In the genomic region with DNA sequence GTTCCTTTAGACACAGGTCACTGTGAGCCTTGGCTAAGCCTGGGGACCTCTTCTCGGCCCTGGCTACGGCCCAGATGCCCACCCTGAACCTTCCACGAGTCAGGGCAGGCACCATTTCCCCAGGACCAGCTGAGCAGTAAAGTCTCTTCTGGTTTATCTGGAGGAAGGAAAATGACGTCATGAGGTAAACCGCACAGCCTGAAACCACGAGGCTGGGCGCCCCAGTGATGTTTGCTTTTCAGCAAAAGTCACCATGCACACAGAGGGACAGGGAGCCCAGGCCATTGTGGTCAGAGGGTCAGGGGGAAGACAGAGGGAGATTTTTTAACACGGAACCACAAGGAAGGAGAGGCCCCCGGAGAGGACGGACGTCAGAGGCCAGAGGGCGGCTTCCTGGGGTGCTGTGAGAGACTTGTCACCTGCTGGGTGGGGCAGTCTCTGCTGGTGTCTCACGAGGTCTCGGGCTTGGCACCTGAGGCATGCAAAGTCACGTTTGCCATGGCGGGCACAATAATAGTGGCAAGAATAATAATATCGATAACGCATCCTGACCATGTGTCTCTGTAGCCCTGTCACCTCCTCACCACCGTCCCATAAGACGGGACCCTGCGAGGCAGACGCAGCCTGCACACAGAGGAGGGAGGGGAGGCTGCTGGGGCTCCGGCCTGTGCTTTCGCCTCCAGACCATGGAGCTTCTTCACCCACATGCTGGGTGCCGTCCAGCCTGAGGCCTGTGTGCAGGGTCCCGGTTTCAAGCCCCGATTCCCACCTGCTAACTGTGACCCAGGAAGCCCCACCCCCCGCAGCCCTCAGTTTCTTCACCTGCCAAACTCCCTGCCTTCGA, we compare ENCODE assay signal across 8 cellular contexts. TPM values are rescaled to one million over a fixed set of nuclear protein-coding genes. Genes with fewer than 3 reads are reported as not detected.
DNase-seq lines count a peak whose midpoint lies in the region; ATAC-seq and TF ChIP-seq lines count a peak whose summit lies in the region.

No MANE protein-coding gene starts in this region.

- CTCF ChIA-PET in HCT116 (lab: Charles Lee), result no interaction called here

- no peaks in the 10 kb centered on the region for H4K20me1 ChIP-seq in HCT116 (ENCODE audit: insufficient read depth)

- peak; percentile 43 for ATAC-seq in HCT116

- H3K27ac ChIP-seq in HCT116 (ENCODE audit: low read depth, low read length) (no peak overlapping the region), left ventricle myocardium inferior (replicated peaks) (no peak overlapping the region)

- H2AFZ ChIP-seq in HCT116 (ENCODE audit: low read depth, low read length, poor library complexity, severe bottlenecking), result no peak overlapping the region

- H3K27me3 ChIP-seq in HCT116 (ENCODE audit: insufficient read depth, low read length) (no peaks in the 10 kb centered on the region), left ventricle myocardium inferior (ENCODE audit: low read depth) (no peaks in the 10 kb centered on the region)

- peak; percentile 36 for DNase-seq in EH (ENCODE audit: low read depth)
- DNase-seq in HCT116 (ENCODE audit: low read depth, low spot score), result no peak
- peak; percentile 68 for DNase-seq in NK-92 treated with Interleukin-12 subunit alpha and Interleukin-12 subunit beta, amount 100 ng/mL, for 24 hours (lab: John Stamatoyannopoulos, UW)
- DNase-seq in activated T-cell treated with anti-CD3 and anti-CD28 coated beads for 24 hours (ENCODE audit: low read depth), result peak; percentile 71
- peak; percentile 32 for DNase-seq in left ventricle myocardium inferior
- DNase-seq in stimulated activated CD8-positive, alpha-beta memory T cell treated with anti-CD3 and anti-CD28 coated beads, Interleukin-12 subunit alpha, Interleukin-12 subunit beta, amount 100 ng/mL, for 24 hours (ENCODE audit: extremely low read depth), result peak; percentile 54
- no peak for DNase-seq in NCI-H446 treated with DMSO at 0.1 percent for 48 hours (lab: John Stamatoyannopoulos, UW)
- no peak for DNase-seq in DMS114 treated with DMSO at 0.1 percent for 48 hours (lab: John Stamatoyannopoulos, UW; ENCODE audit: unreplicated experiment)

- H3K4me3 ChIP-seq in HCT116 (replicated peaks in 1 of 2; ENCODE audit: low read depth in 1 of 2, low read length in 2 of 2) (no peak overlapping the region), left ventricle myocardium inferior (no peak overlapping the region)

- H3K4me2 ChIP-seq in HCT116 (ENCODE audit: low read length), result peak overlapping the region; percentile 30; the same call in 1 of the 2 replicates

- H3K36me3 ChIP-seq in HCT116 (ENCODE audit: control insufficient read depth in 1 of 2, insufficient read depth in 2 of 2, low read length in 2 of 2) (no peaks in the 10 kb centered on the region), left ventricle myocardium inferior (no peaks in the 10 kb centered on the region)

- POLR2A ChIA-PET in HCT116 (lab: Charles Lee), result no interaction called here

- TF ChIP-seq RAD21 in HCT116 (IDR thresholded peaks at IDR 0.05; ENCODE audit: low read depth), result no peak

- no peak for TF ChIP-seq POLR2A in HCT116 (IDR thresholded peaks at IDR 0.05; ENCODE audit: borderline replicate concordance, extremely low read depth, insufficient read depth, insufficient read length)

- H3K4me1 ChIP-seq in HCT116 (ENCODE audit: control insufficient read depth in 1 of 2, insufficient read depth in 2 of 2, low read length in 2 of 2), result peaks cover 7 to 52% of the 10 kb centered on the region in 2 experiments; a peak in 3 of 4 replicates
- peaks cover 21% of the 10 kb centered on the region for H3K4me1 ChIP-seq in left ventricle myocardium inferior

- H3K9me3 ChIP-seq in HCT116 (ENCODE audit: control insufficient read depth in 1 of 2, insufficient read depth in 1 of 2, low read depth in 1 of 2, low read length in 2 of 2) (no peaks in the 10 kb centered on the region), left ventricle myocardium inferior (replicated peaks) (no peaks in the 10 kb centered on the region)

- no peaks in the 10 kb centered on the region for H3K79me2 ChIP-seq in HCT116 (ENCODE audit: insufficient read depth, low read length)

- intact Hi-C loops in HCT116 (cut with micrococcal nuclease), result no loop called here
- intact Hi-C loops in left ventricle myocardium inferior (cut with micrococcal nuclease), result no loop called here

- no peaks in the 10 kb centered on the region for H3K9me2 ChIP-seq in HCT116 (ENCODE audit: insufficient read depth)

- RAD21 ChIA-PET in HCT116 (lab: Charles Lee; ENCODE audit: low non-redundant PET in 1 of 2, low total read pairs in 2 of 2, uncharacterized antibody in 2 of 2, unreplicated experiment in 2 of 2), result no interaction called here

- no peak for TF ChIP-seq CTCF in HCT116 (IDR thresholded peaks at IDR 0.05 in 2 of 3, conservative IDR thresholded peaks at IDR 0.05 in 1 of 3; ENCODE audit: borderline replicate concordance in 1 of 3, insufficient read depth in 1 of 3, low read depth in 2 of 3, low read length in 2 of 3)
- TF ChIP-seq CTCF in left ventricle myocardium inferior (IDR thresholded peaks at IDR 0.05; ENCODE audit: borderline replicate concordance), result no peak

- no TSS peak for BruUV-seq in HCT116 (replicated peaks; lab: Mats Ljungman, UMichigan)

- no peak overlapping the region for H3K9ac ChIP-seq in HCT116 (ENCODE audit: low read length)

TF ChIP-seq in HCT116, 20 proteins besides CTCF, POLR2A, EP300 and RAD21:
- no peak for TF ChIP-seq FOSL1 (IDR thresholded peaks at IDR 0.05; ENCODE audit: low read depth)

RNA-seq across cellular contexts. Expression of a gene that starts 33.2 kb away (rescaled TPM):
- total RNA-seq in HCT116 (2021; ENCODE audit: unreplicated experiment) (44.8 TPM), left ventricle myocardium inferior (50.2 TPM)
- polyA plus RNA-seq in HCT116 (2012), result 21.9 and 28.4 TPM in 2 replicates

Comparison
In these comparisons a context has a peak if more than half of its experiments do, and no peak if none do; other contexts are left out.
1. DNase-seq: peak in EH (single experiment), NK-92 treated with Interleukin-12 subunit alpha and Interleukin-12 subunit beta, amount 100 ng/mL, for 24 hours (single experiment), activated T-cell treated with anti-CD3 and anti-CD28 coated beads for 24 hours (single experiment), left ventricle myocardium inferior (single experiment) and stimulated activated CD8-positive, alpha-beta memory T cell treated with anti-CD3 and anti-CD28 coated beads, Interleukin-12 subunit alpha, Interleukin-12 subunit beta, amount 100 ng/mL, for 24 hours (single experiment); none in HCT116 (single experiment), NCI-H446 treated with DMSO at 0.1 percent for 48 hours (single experiment) and DMS114 treated with DMSO at 0.1 percent for 48 hours (single experiment).